Comparison of ENCODE assay signal across 1 cellular context in the genomic region with DNA sequence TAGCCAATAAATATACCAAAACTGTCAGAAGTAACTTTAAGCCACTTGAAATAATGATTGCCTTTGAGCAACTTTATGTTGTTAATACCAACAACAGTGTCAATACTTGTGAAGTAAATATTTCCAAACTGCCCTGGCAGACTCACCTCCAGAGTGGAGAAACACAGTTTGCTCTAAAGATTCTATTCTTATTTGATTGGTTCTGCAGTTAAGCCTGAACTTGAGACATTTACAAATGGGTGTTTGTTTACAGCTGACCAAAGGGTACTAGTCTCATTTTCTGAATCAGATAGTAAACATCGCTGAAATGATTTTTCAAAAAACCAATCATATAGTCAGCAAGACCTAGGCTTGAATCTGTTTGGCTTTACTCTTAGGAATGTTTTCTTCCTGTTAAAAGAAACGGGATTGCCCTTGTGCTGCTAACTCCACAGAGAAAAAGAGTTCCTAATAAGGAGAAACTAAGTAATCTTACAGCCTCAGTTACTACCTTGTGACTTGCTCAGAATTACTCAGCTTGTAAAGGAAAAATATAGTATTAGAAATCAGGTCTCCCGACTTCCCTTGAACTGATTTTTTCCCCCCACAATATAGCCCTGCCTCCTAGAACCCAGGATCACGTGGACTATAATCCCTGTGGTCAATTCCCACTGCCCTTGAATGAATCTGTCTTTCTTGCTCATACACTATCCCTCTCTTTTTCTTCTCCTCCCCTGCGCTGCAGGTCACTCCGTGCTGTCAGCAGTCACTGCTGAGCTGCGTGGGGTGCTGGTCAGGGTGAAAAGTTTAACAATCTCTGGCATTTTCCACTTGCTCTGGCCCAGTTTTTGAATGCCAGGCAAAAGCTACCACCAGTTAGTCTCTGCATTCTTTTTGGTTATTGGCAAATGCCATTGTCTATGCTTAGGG.
TF ChIP-seq lines count a peak whose summit lies in the region.

No MANE protein-coding gene starts in this region.

TF ChIP-seq in liver, 16 proteins besides CTCF, POLR2A, EP300 and RAD21 (continued from another document):
- no peak for TF ChIP-seq MAX (IDR thresholded peaks at IDR 0.05)
- TF ChIP-seq FOXA1 (IDR thresholded peaks at IDR 0.05): peak; percentile 53
- TF ChIP-seq SP1 (IDR thresholded peaks at IDR 0.05): peak; percentile 77
- peak; percentile 57 to 68 for TF ChIP-seq JUND (IDR thresholded peaks at IDR 0.05)
- TF ChIP-seq YY1 (IDR thresholded peaks at IDR 0.05): peak; percentile 43
- TF ChIP-seq RXRA (IDR thresholded peaks at IDR 0.05): peak; percentile 82 to 83
